1 cellular context compared by ENCODE assay signal in the genomic region with DNA sequence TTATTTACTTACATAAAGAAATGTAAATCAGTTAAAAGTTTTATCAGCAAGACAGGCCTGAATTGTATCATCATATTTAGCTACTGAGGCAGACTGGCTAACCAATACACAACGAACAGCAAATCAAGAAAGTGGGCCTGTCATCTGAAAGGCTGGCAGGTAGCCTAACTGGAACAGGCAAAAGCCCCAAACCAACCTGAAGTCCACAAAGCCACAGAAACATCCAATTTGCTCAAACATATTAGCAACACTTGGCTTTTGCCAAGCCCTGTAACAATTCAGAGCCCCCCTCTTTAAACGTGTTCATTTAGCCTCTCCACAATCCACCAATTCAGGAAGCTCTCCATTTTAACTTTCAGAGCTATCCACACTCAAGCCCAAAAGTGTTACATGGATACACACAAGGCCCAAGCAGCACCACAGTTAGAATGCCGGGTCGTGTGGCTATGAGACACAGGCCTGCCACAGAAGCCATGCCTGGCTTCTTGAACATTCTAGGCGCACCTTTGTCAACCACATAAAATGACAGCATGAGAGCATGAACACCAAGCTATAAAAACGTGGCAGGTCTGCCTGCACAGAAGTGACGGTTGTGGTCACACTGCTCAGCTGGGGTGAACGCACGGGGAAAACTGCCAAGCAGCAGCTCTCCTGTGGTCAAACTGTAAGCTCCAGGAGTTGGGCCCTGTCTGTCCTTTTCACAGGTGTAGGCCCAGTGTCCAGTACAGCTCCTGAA.
A peak's percentile ranks its signal among the peaks of the same experiment; 100 is the strongest.
TF ChIP-seq lines count a peak whose summit lies in the region.

No MANE protein-coding gene starts in this region.

TF ChIP-seq in GM12878, 131 proteins besides CTCF, POLR2A, EP300 and RAD21 (continued from another document and continues in another):
- TF ChIP-seq GATAD2B (conservative IDR thresholded peaks at IDR 0.05; ENCODE audit: low read depth) (0 out of 2 replicates have a peak, but pooled peaks have one; percentile 55), HCFC1 (IDR thresholded peaks at IDR 0.05; ENCODE audit: low read length) (no peak), ZNF274 (IDR thresholded peaks at IDR 0.05; ENCODE audit: insufficient read depth, insufficient read length) (no peak), CHD1 (IDR thresholded peaks at IDR 0.05; ENCODE audit: low read depth, low read length) (no peak), LARP7 (IDR thresholded peaks at IDR 0.05) (peak; percentile 31; the same call in 1 of the 2 replicates), KDM1A (IDR thresholded peaks at IDR 0.05; ENCODE audit: borderline replicate concordance) (no peak), SMAD5 (IDR thresholded peaks at IDR 0.05; ENCODE audit: low read depth) (no peak), MYC (IDR thresholded peaks at IDR 0.05; ENCODE audit: insufficient read depth, insufficient read length, insufficient replicate concordance, low read length, severe bottlenecking) (no peak), HDGF (IDR thresholded peaks at IDR 0.05) (no peak), TAF1 (IDR thresholded peaks at IDR 0.05; ENCODE audit: borderline replicate concordance, low read depth, low read length) (no peak), JUNB (IDR thresholded peaks at IDR 0.05) (no peak), SMAD1 (IDR thresholded peaks at IDR 0.05; ENCODE audit: low read depth, partially characterized antibody) (no peak), SIN3A (IDR thresholded peaks at IDR 0.05; ENCODE audit: low read depth, low read length) (no peak), DPF2 (IDR thresholded peaks at IDR 0.05) (peak; percentile 77), ATF7 (IDR thresholded peaks at IDR 0.05; ENCODE audit: low read depth) (peak; percentile 72), MXI1 (IDR thresholded peaks at IDR 0.05; ENCODE audit: low read depth, low read length) (peak; percentile 95), ASH2L (IDR thresholded peaks at IDR 0.05; ENCODE audit: borderline replicate concordance, low read depth) (no peak), BACH1 (IDR thresholded peaks at IDR 0.05; ENCODE audit: borderline replicate concordance) (no peak), BRCA1 (IDR thresholded peaks at IDR 0.05; ENCODE audit: low read depth, low read length) (no peak), MEF2B (IDR thresholded peaks at IDR 0.05; ENCODE audit: partially characterized antibody, poor library complexity, severe bottlenecking) (peak; percentile 23), PML (IDR thresholded peaks at IDR 0.05; ENCODE audit: low read length) (no peak), PAX5 (IDR thresholded peaks at IDR 0.05; ENCODE audit: borderline replicate concordance, low read depth, low read length) (peak; percentile 62; the same call in 1 of the 2 replicates), MTA3 (IDR thresholded peaks at IDR 0.05; ENCODE audit: borderline replicate concordance, low read length) (no peak), FOXM1 (IDR thresholded peaks at IDR 0.05; ENCODE audit: low read depth, low read length) (no peak), IRF4 (IDR thresholded peaks at IDR 0.05; ENCODE audit: low read depth, low read length) (no peak), SREBF1 (IDR thresholded peaks at IDR 0.05; ENCODE audit: low read length) (no peak), YY1 (IDR thresholded peaks at IDR 0.05; ENCODE audit: low read depth, low read length) (no peak), POLR2AphosphoS2 (IDR thresholded peaks at IDR 0.05; ENCODE audit: low read depth, low read length) (no peak), CBX3 (IDR thresholded peaks at IDR 0.05; ENCODE audit: borderline replicate concordance, low read depth) (no peak)
- TF ChIP-seq, protein P1, sequence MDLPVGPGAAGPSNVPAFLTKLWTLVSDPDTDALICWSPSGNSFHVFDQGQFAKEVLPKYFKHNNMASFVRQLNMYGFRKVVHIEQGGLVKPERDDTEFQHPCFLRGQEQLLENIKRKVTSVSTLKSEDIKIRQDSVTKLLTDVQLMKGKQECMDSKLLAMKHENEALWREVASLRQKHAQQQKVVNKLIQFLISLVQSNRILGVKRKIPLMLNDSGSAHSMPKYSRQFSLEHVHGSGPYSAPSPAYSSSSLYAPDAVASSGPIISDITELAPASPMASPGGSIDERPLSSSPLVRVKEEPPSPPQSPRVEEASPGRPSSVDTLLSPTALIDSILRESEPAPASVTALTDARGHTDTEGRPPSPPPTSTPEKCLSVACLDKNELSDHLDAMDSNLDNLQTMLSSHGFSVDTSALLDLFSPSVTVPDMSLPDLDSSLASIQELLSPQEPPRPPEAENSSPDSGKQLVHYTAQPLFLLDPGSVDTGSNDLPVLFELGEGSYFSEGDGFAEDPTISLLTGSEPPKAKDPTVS (IDR thresholded peaks at IDR 0.05; ENCODE audit: low read depth, low read length): peak; percentile 58; the same call in 1 of the 2 replicates
- TF ChIP-seq, protein P2, sequence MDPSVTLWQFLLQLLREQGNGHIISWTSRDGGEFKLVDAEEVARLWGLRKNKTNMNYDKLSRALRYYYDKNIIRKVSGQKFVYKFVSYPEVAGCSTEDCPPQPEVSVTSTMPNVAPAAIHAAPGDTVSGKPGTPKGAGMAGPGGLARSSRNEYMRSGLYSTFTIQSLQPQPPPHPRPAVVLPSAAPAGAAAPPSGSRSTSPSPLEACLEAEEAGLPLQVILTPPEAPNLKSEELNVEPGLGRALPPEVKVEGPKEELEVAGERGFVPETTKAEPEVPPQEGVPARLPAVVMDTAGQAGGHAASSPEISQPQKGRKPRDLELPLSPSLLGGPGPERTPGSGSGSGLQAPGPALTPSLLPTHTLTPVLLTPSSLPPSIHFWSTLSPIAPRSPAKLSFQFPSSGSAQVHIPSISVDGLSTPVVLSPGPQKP (IDR thresholded peaks at IDR 0.05; ENCODE audit: low read depth, low read length): no peak
- TF ChIP-seq, protein P3, sequence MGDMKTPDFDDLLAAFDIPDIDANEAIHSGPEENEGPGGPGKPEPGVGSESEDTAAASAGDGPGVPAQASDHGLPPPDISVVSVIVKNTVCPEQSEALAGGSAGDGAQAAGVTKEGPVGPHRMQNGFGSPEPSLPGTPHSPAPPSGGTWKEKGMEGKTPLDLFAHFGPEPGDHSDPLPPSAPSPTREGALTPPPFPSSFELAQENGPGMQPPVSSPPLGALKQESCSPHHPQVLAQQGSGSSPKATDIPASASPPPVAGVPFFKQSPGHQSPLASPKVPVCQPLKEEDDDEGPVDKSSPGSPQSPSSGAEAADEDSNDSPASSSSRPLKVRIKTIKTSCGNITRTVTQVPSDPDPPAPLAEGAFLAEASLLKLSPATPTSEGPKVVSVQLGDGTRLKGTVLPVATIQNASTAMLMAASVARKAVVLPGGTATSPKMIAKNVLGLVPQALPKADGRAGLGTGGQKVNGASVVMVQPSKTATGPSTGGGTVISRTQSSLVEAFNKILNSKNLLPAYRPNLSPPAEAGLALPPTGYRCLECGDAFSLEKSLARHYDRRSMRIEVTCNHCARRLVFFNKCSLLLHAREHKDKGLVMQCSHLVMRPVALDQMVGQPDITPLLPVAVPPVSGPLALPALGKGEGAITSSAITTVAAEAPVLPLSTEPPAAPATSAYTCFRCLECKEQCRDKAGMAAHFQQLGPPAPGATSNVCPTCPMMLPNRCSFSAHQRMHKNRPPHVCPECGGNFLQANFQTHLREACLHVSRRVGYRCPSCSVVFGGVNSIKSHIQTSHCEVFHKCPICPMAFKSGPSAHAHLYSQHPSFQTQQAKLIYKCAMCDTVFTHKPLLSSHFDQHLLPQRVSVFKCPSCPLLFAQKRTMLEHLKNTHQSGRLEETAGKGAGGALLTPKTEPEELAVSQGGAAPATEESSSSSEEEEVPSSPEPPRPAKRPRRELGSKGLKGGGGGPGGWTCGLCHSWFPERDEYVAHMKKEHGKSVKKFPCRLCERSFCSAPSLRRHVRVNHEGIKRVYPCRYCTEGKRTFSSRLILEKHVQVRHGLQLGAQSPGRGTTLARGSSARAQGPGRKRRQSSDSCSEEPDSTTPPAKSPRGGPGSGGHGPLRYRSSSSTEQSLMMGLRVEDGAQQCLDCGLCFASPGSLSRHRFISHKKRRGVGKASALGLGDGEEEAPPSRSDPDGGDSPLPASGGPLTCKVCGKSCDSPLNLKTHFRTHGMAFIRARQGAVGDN (IDR thresholded peaks at IDR 0.05): peak; percentile 98
- TF ChIP-seq, protein P4, sequence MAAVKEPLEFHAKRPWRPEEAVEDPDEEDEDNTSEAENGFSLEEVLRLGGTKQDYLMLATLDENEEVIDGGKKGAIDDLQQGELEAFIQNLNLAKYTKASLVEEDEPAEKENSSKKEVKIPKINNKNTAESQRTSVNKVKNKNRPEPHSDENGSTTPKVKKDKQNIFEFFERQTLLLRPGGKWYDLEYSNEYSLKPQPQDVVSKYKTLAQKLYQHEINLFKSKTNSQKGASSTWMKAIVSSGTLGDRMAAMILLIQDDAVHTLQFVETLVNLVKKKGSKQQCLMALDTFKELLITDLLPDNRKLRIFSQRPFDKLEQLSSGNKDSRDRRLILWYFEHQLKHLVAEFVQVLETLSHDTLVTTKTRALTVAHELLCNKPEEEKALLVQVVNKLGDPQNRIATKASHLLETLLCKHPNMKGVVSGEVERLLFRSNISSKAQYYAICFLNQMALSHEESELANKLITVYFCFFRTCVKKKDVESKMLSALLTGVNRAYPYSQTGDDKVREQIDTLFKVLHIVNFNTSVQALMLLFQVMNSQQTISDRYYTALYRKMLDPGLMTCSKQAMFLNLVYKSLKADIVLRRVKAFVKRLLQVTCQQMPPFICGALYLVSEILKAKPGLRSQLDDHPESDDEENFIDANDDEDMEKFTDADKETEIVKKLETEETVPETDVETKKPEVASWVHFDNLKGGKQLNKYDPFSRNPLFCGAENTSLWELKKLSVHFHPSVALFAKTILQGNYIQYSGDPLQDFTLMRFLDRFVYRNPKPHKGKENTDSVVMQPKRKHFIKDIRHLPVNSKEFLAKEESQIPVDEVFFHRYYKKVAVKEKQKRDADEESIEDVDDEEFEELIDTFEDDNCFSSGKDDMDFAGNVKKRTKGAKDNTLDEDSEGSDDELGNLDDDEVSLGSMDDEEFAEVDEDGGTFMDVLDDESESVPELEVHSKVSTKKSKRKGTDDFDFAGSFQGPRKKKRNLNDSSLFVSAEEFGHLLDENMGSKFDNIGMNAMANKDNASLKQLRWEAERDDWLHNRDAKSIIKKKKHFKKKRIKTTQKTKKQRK (IDR thresholded peaks at IDR 0.05; ENCODE audit: low read depth, low read length): no peak
- TF ChIP-seq, protein P5, sequence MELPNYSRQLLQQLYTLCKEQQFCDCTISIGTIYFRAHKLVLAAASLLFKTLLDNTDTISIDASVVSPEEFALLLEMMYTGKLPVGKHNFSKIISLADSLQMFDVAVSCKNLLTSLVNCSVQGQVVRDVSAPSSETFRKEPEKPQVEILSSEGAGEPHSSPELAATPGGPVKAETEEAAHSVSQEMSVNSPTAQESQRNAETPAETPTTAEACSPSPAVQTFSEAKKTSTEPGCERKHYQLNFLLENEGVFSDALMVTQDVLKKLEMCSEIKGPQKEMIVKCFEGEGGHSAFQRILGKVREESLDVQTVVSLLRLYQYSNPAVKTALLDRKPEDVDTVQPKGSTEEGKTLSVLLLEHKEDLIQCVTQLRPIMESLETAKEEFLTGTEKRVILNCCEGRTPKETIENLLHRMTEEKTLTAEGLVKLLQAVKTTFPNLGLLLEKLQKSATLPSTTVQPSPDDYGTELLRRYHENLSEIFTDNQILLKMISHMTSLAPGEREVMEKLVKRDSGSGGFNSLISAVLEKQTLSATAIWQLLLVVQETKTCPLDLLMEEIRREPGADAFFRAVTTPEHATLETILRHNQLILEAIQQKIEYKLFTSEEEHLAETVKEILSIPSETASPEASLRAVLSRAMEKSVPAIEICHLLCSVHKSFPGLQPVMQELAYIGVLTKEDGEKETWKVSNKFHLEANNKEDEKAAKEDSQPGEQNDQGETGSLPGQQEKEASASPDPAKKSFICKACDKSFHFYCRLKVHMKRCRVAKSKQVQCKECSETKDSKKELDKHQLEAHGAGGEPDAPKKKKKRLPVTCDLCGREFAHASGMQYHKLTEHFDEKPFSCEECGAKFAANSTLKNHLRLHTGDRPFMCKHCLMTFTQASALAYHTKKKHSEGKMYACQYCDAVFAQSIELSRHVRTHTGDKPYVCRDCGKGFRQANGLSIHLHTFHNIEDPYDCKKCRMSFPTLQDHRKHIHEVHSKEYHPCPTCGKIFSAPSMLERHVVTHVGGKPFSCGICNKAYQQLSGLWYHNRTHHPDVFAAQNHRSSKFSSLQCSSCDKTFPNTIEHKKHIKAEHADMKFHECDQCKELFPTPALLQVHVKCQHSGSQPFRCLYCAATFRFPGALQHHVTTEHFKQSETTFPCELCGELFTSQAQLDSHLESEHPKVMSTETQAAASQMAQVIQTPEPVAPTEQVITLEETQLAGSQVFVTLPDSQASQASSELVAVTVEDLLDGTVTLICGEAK (IDR thresholded peaks at IDR 0.05; ENCODE audit: borderline replicate concordance): no peak
- TF ChIP-seq, protein P6, sequence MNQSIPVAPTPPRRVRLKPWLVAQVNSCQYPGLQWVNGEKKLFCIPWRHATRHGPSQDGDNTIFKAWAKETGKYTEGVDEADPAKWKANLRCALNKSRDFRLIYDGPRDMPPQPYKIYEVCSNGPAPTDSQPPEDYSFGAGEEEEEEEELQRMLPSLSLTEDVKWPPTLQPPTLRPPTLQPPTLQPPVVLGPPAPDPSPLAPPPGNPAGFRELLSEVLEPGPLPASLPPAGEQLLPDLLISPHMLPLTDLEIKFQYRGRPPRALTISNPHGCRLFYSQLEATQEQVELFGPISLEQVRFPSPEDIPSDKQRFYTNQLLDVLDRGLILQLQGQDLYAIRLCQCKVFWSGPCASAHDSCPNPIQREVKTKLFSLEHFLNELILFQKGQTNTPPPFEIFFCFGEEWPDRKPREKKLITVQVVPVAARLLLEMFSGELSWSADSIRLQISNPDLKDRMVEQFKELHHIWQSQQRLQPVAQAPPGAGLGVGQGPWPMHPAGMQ (IDR thresholded peaks at IDR 0.05; ENCODE audit: borderline replicate concordance): peak; percentile 45; the same call in 1 of the 2 replicates
- TF ChIP-seq, protein P7, sequence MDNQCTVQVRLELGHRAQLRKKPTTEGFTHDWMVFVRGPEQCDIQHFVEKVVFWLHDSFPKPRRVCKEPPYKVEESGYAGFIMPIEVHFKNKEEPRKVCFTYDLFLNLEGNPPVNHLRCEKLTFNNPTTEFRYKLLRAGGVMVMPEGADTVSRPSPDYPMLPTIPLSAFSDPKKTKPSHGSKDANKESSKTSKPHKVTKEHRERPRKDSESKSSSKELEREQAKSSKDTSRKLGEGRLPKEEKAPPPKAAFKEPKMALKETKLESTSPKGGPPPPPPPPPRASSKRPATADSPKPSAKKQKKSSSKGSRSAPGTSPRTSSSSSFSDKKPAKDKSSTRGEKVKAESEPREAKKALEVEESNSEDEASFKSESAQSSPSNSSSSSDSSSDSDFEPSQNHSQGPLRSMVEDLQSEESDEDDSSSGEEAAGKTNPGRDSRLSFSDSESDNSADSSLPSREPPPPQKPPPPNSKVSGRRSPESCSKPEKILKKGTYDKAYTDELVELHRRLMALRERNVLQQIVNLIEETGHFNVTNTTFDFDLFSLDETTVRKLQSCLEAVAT (IDR thresholded peaks at IDR 0.05): peak; percentile 79
- TF ChIP-seq, protein P8, sequence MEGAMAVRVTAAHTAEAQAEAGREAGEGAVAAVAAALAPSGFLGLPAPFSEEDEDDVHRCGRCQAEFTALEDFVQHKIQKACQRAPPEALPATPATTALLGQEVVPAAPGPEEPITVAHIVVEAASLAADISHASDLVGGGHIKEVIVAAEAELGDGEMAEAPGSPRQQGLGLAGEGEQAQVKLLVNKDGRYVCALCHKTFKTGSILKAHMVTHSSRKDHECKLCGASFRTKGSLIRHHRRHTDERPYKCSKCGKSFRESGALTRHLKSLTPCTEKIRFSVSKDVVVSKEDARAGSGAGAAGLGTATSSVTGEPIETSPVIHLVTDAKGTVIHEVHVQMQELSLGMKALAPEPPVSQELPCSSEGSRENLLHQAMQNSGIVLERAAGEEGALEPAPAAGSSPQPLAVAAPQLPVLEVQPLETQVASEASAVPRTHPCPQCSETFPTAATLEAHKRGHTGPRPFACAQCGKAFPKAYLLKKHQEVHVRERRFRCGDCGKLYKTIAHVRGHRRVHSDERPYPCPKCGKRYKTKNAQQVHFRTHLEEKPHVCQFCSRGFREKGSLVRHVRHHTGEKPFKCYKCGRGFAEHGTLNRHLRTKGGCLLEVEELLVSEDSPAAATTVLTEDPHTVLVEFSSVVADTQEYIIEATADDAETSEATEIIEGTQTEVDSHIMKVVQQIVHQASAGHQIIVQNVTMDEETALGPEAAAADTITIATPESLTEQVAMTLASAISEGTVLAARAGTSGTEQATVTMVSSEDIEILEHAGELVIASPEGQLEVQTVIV (IDR thresholded peaks at IDR 0.05; ENCODE audit: borderline replicate concordance, partially characterized antibody): no peak
